In the genomic region with DNA sequence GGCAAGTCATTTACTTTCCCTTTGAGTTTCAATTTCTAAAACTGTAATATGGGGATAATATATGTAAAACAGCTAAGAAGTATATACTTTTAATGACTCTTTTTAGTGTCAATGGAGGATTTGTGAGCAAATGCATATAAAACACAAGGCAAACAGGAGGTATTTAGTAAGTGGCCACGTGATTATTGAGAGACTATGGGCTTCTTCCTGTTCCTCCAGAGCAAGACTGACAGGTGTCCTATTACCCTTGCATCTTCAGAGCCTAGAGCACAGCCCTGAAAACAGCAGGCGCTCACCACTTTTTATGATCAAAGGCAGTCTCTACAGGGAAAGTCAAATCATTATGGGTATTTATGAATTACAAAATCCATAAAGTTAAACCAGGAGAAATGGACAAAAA, we compare ENCODE assay signal across 1 cellular context.
A peak's percentile ranks its signal among the peaks of the same experiment; 100 is the strongest.
TF ChIP-seq lines count a peak whose summit lies in the region.

No MANE protein-coding gene starts in this region.

TF ChIP-seq in H1, 55 proteins besides CTCF, POLR2A, EP300 and RAD21:
- TF ChIP-seq USF2 (IDR thresholded peaks at IDR 0.05; ENCODE audit: low read length) = peak; percentile 31; the same call in 1 of the 2 replicates
- no peak for TF ChIP-seq SUZ12 (IDR thresholded peaks at IDR 0.05; ENCODE audit: low read length)
- no peak for TF ChIP-seq MAFK (IDR thresholded peaks at IDR 0.05; ENCODE audit: low read depth, low read length)
